12 cellular contexts compared by ENCODE assay signal in the genomic region with DNA sequence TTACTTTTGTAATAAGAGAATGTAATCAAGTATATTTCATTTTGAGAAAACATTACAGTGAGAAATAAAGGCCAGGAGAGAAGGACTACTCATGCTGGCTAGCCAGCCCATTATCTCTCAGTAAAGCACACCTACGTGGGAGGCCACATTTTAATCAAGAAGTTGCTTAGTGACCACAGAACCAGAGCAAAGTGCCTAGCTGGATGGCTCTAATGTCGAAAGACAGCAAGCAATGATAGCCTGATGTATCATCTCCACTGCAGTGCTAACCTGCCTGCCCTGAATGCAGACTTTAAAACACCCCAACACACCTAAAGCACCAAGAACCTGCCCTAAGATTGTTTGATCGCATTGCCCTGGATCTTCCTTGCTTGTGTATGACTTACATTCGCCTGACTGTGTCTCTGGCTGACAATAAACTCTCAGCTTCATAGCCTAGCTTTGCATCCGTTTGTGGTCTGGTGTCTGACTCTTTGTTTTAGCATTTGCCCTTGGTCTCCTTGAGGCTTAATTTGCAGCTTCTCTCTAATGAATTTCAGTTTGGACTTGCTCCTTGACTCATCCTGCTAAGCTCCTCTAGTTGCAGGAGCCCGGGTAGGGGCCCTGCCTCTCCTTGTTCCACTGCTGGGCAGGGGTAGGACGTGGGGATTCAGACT. TPM values are rescaled to one million over a fixed set of nuclear protein-coding genes. Genes with fewer than 3 reads are reported as not detected.
DNase-seq lines count a peak whose midpoint lies in the region; ATAC-seq and TF ChIP-seq lines count a peak whose summit lies in the region.
"Had no signal": no experiment of that assay in that cellular context is flagged by ENCODE, and none has a peak within 500 bp of the region (broad histone marks: within the 10 kb centered on the region; RNA-seq: fewer than 3 reads in every experiment).

No MANE protein-coding gene starts in this region.

- peak; percentile 85 for ATAC-seq in central memory CD8-positive, alpha-beta T cell (replicated peaks; ENCODE audit: extremely low read depth, poor library complexity, severe bottlenecking)
- ATAC-seq in GM19324 (IDR thresholded peaks at IDR 0.05; ENCODE audit: low FRiP score, unreplicated experiment) (no peak), left lung (no peak)

- no peaks in the 10 kb centered on the region for H3K36me3 ChIP-seq in uterus
- H3K36me3 ChIP-seq in left lung, result no peaks in the 10 kb centered on the region
- H3K36me3 ChIP-seq: adrenal gland had no signal

- H3K9me3 ChIP-seq in uterus (no peaks in the 10 kb centered on the region), left lung (no peaks in the 10 kb centered on the region)
- H3K9me3 ChIP-seq: adrenal gland had no signal

- intact Hi-C loops in uterus (cut with DNase I; ENCODE audit: low total_unique reads), result no loop called here
- intact Hi-C loops in left lung (cut with DNase I), result no loop called here

- H3K9me3 Mint-ChIP-seq in central memory CD8-positive, alpha-beta T cell, result no peaks in the 10 kb centered on the region

- TF ChIP-seq CTCF in uterus (IDR thresholded peaks at IDR 0.05) (no peak), left lung (IDR thresholded peaks at IDR 0.05) (no peak)

- peaks cover 6% of the 10 kb centered on the region for H3K4me1 Mint-ChIP-seq in central memory CD8-positive, alpha-beta T cell

- no peaks in the 10 kb centered on the region for H3K4me1 ChIP-seq in uterus
- H3K4me1 ChIP-seq in left lung, result no peaks in the 10 kb centered on the region
- H3K4me1 ChIP-seq: adrenal gland had no signal

- DNase-seq in stimulated activated CD4-positive, alpha-beta T cell treated with anti-CD3 and anti-CD28 coated beads, Interleukin-12 subunit alpha, Interleukin-12 subunit beta, amount 100 ng/mL, for 48 hours (ENCODE audit: low read depth in 2 of 3, low spot score in 1 of 3), result peak in 2 of 3 donors; percentile 0 to 6
- DNase-seq in stimulated activated CD4-positive, alpha-beta T cell treated with anti-CD3 and anti-CD28 coated beads, Interleukin-12 subunit alpha, Interleukin-12 subunit beta, amount 100 ng/mL, for 4 hours, result no peak
- DNase-seq in T follicular helper cell (ENCODE audit: low read depth) (peak; percentile 1), substantia nigra (lab: John Stamatoyannopoulos, UW) (no peak), uterus (no peak), left lung (no peak)
- peak in 1 of 2 donors; percentile 16 for DNase-seq in central memory CD8-positive, alpha-beta T cell (ENCODE audit: low spot score in 2 of 2)
- DNase-seq: adrenal gland; stimulated activated naive CD4-positive, alpha-beta T cell treated with Interleukin-2 at 50 U/mL for 16 hours; T1000 had no signal

- peak overlapping the region; percentile 40 for H3K4me3 Mint-ChIP-seq in central memory CD8-positive, alpha-beta T cell
- H3K4me3 Mint-ChIP-seq: B cell had no signal

- no peaks in the 10 kb centered on the region for H3K27me3 Mint-ChIP-seq in central memory CD8-positive, alpha-beta T cell
- H3K27me3 Mint-ChIP-seq: B cell had no signal

- H3K4me3 ChIP-seq in uterus (no peak overlapping the region), left lung (no peak overlapping the region)
- H3K4me3 ChIP-seq: adrenal gland had no signal

- H3K36me3 Mint-ChIP-seq in central memory CD8-positive, alpha-beta T cell (ENCODE audit: insufficient read depth), result no peaks in the 10 kb centered on the region

- H3K27ac ChIP-seq in substantia nigra (ENCODE audit: low read depth, low read length, poor library complexity, severe bottlenecking) (no peak overlapping the region), uterus (no peak overlapping the region), left lung (no peak overlapping the region)
- H3K27ac ChIP-seq: adrenal gland had no signal

- H3K27me3 ChIP-seq in uterus (no peaks in the 10 kb centered on the region), left lung (no peaks in the 10 kb centered on the region)
- H3K27me3 ChIP-seq: adrenal gland had no signal

- TF ChIP-seq POLR2A in uterus (IDR thresholded peaks at IDR 0.05), result no peak

- peak overlapping the region; percentile 81 for H3K27ac Mint-ChIP-seq in central memory CD8-positive, alpha-beta T cell (ENCODE audit: low read depth)
- H3K27ac Mint-ChIP-seq: B cell had no signal

RNA-seq across cellular contexts. Expression of a gene that starts 31.4 kb away (rescaled TPM):
- total RNA-seq in uterus, result under 1 TPM in 1 of 4 donors, not detected in 3; 0.69 TPM
- 1 to 10 TPM; 2.4 to 4.2 TPM for total RNA-seq in left lung

RNA-seq across cellular contexts. Expression of a gene that starts 34.1 kb away (rescaled TPM):
- 10 to 100 TPM in 2 of 4 donors, 1 to 10 TPM in 2; 1.8 to 34.8 (median 15.5) TPM for total RNA-seq in uterus
- 10 to 100 TPM; 19.1 to 20.3 TPM for total RNA-seq in left lung

Comparison
In these comparisons a context has a peak if more than half of its experiments do, and no peak if none do; other contexts are left out.
1. DNase-seq: peak in stimulated activated CD4-positive, alpha-beta T cell treated with anti-CD3 and anti-CD28 coated beads, Interleukin-12 subunit alpha, Interleukin-12 subunit beta, amount 100 ng/mL, for 48 hours (2 of 3) and T follicular helper cell (single experiment); none in stimulated activated CD4-positive, alpha-beta T cell treated with anti-CD3 and anti-CD28 coated beads, Interleukin-12 subunit alpha, Interleukin-12 subunit beta, amount 100 ng/mL, for 4 hours (single experiment), substantia nigra (0 of 49), uterus (0 of 2) and left lung (0 of 2).